In the genomic region with DNA sequence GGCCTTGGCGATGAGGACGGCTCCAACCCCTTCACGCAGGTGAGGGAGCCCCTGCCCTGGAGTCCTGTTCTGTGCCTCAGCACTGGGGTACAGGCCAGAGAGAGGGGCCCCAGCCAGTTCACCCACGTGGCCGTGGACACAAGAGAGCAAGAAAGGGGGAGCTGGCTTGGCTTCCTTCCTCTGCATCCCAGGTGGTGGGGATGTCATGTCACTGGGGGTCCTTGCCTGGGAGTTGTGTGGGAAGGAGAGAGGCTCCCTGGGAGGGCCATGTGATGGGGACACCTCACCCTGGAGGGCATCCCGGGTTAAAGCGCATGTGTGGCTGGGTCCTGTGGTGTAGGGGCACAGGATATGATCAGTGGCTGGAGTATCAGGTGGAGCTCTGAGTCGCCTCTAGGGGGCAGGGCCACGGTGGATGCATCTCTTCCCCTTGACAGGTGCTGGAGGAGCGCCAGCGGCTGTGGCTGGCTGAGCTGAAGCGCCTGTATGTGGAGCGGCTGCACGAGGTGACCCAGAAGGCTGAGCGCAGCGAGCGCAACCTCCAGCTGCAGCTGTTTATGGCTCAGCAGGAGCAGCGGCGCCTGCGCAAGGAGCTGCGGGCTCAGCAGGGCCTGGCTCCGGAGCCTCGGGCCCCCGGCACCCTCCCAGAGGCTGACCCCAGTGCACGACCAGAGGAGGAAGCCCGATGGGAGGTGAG, we compare ENCODE assay signal across 9 cellular contexts. TPM values are rescaled to one million over a fixed set of nuclear protein-coding genes. Genes with fewer than 3 reads are reported as not detected.
A peak's percentile ranks its signal among the peaks of the same experiment; 100 is the strongest.
DNase-seq lines count a peak whose midpoint lies in the region; ATAC-seq, FAIRE-seq and TF ChIP-seq lines count a peak whose summit lies in the region.
"Had no signal": no experiment of that assay in that cellular context is flagged by ENCODE, and none has a peak within 500 bp of the region (broad histone marks: within the 10 kb centered on the region; RNA-seq: fewer than 3 reads in every experiment).

No MANE protein-coding gene starts in this region.

- no peak for FAIRE-seq in kidney (lab: Jason Lieb, UNC)
- FAIRE-seq: A204.1 had no signal

- ATAC-seq in HG02884 (IDR thresholded peaks at IDR 0.05; ENCODE audit: unreplicated experiment): peak; percentile 84

- H3K9me3 ChIP-seq in kidney (ENCODE audit: control insufficient read depth in 1 of 2, low read length in 2 of 2): no peaks in the 10 kb centered on the region

- H3K4me3 Mint-ChIP-seq in T-helper 2 cell treated with Interferon-gamma antibody and Interleukin-4, amounts not matched to agents 5 μg/mL and 100 μg/mL, for 36 hours: no peak overlapping the region

- H3K9ac ChIP-seq in kidney (ENCODE audit: low read length in 2 of 2): no peak overlapping the region

- no peaks in the 10 kb centered on the region for H3K36me3 Mint-ChIP-seq in T-helper 2 cell treated with Interferon-gamma antibody and Interleukin-4, amounts not matched to agents 5 μg/mL and 100 μg/mL, for 36 hours (ENCODE audit: low read depth)

- TF ChIP-seq CTCF in kidney (IDR thresholded peaks at IDR 0.05; ENCODE audit: borderline replicate concordance, extremely low read depth, insufficient read depth): peak; percentile 35

- peaks cover 0 to 11% of the 10 kb centered on the region in 2 donors for H3K4me1 ChIP-seq in kidney (ENCODE audit: control insufficient read depth in 1 of 2, insufficient read depth in 1 of 2, low read depth in 1 of 2, low read length in 2 of 2)

- no peaks in the 10 kb centered on the region for H3K9me3 Mint-ChIP-seq in T-helper 2 cell treated with Interferon-gamma antibody and Interleukin-4, amounts not matched to agents 5 μg/mL and 100 μg/mL, for 36 hours

- peaks cover 20% of the 10 kb centered on the region for H3K4me1 Mint-ChIP-seq in T-helper 2 cell treated with Interferon-gamma antibody and Interleukin-4, amounts not matched to agents 5 μg/mL and 100 μg/mL, for 36 hours (ENCODE audit: low read depth)

- DNase-seq in NCI-H446 (lab: John Stamatoyannopoulos, UW): peak; percentile 5 to 65
- no peak for DNase-seq in NCI-H446 treated with DMSO at 0.1 percent for 48 hours (lab: John Stamatoyannopoulos, UW)
- DNase-seq in NCI-H146 (lab: John Stamatoyannopoulos, UW): peak; percentile 84
- DNase-seq in T-helper 2 cell treated with Interferon-gamma antibody and Interleukin-4, amounts not matched to agents 5 μg/mL and 100 μg/mL, for 36 hours (ENCODE audit: low spot score): peak; percentile 59
- peak; percentile 95 for DNase-seq in kidney
- peak; percentile 70 for DNase-seq in stimulated activated CD4-positive, alpha-beta T cell treated with anti-CD3 and anti-CD28 coated beads, Interleukin-2, amount 100 ng/mL, for 4 hours (ENCODE audit: low read depth)

- no peaks in the 10 kb centered on the region for H3K36me3 ChIP-seq in kidney (ENCODE audit: control insufficient read depth in 1 of 2, insufficient read depth in 2 of 2, low read length in 2 of 2)

- no peak overlapping the region for H3K27ac Mint-ChIP-seq in T-helper 2 cell treated with Interferon-gamma antibody and Interleukin-4, amounts not matched to agents 5 μg/mL and 100 μg/mL, for 36 hours

- peak overlapping the region; percentile 84 for H3K27ac ChIP-seq in angular gyrus (ENCODE audit: low read depth, low read length)
- H3K27ac ChIP-seq in kidney (ENCODE audit: low read depth in 2 of 2, low read length in 2 of 2): no peak overlapping the region

- H3K4me3 ChIP-seq in kidney (ENCODE audit: low read length in 2 of 2): no peak overlapping the region

- H3K27me3 Mint-ChIP-seq in T-helper 2 cell treated with Interferon-gamma antibody and Interleukin-4, amounts not matched to agents 5 μg/mL and 100 μg/mL, for 36 hours (ENCODE audit: low read depth): no peaks in the 10 kb centered on the region

- intact Hi-C loops in kidney (cut with DNase I): no loop called here

RNA-seq across cellular contexts. Expression of a gene that starts 7.5 kb away (rescaled TPM):
- 5.6 TPM for total RNA-seq in kidney
- 2.4 TPM for polyA plus RNA-seq in kidney (ENCODE audit: insufficient read depth, low read depth, low replicate concordance)

RNA-seq across cellular contexts. Expression of a gene that starts 10.0 kb away (rescaled TPM):
- total RNA-seq in kidney: 45.3 TPM
- 36.6 TPM for polyA plus RNA-seq in kidney (ENCODE audit: insufficient read depth, low read depth, low replicate concordance)

RNA-seq across cellular contexts. Expression of a gene that starts 32.9 kb away (rescaled TPM):
- total RNA-seq in kidney: 98.6 TPM
- 129 TPM for polyA plus RNA-seq in kidney (ENCODE audit: insufficient read depth, low read depth, low replicate concordance)
